Comparison of ENCODE assay signal across 10 cellular contexts in genomic region chr2:165902929-165903328, GRCh38. TPM values are rescaled to one million over a fixed set of nuclear protein-coding genes. Genes with fewer than 3 reads are reported as not detected.
DNase-seq lines count a peak whose midpoint lies in the region; ATAC-seq, FAIRE-seq and TF ChIP-seq lines count a peak whose summit lies in the region.
"Had no signal": no experiment of that assay in that cellular context is flagged by ENCODE, and none has a peak within 500 bp of the region (broad histone marks: within the 10 kb centered on the region; RNA-seq: fewer than 3 reads in every experiment).

No MANE protein-coding gene starts in this region.

- H3K4me1 Mint-ChIP-seq in activated naive CD4-positive, alpha-beta T cell treated with anti-CD3 and anti-CD28 coated beads, Interleukin-2, amount 10 ng/mL, durations not matched to agents 7 days and 5 days = peaks cover 11% of the 10 kb centered on the region
- peaks cover 9% of the 10 kb centered on the region for H3K4me1 Mint-ChIP-seq in activated T-cell treated with anti-CD3 and anti-CD28 coated beads, Interleukin-2, amount 50 U/mL, for 4 hours (ENCODE audit: low read depth)

- H3K36me3 ChIP-seq in subcutaneous abdominal adipose tissue (ENCODE audit: control insufficient read depth in 5 of 5, insufficient read depth in 5 of 5, low read length in 5 of 5) (peaks cover 10 to 22% (median 19%) of the 10 kb centered on the region in 5 donors), colonic mucosa (peaks cover 5% of the 10 kb centered on the region)

- H3K4me1 ChIP-seq in subcutaneous abdominal adipose tissue (ENCODE audit: control insufficient read depth in 5 of 5, insufficient read depth in 5 of 5, low read length in 5 of 5) = peaks cover 0 to 17% (median 12%) of the 10 kb centered on the region in 5 donors
- peaks cover 3% of the 10 kb centered on the region for H3K4me1 ChIP-seq in colonic mucosa
- H3K4me1 ChIP-seq: parathyroid adenoma had no signal

- TF ChIP-seq CTCF in coronary artery (IDR thresholded peaks at IDR 0.05) (no peak), colonic mucosa (IDR thresholded peaks at IDR 0.05) (no peak)

- no peaks in the 10 kb centered on the region for H3K27me3 Mint-ChIP-seq in activated naive CD4-positive, alpha-beta T cell treated with anti-CD3 and anti-CD28 coated beads, Interleukin-2, amount 10 ng/mL, durations not matched to agents 7 days and 5 days
- H3K27me3 Mint-ChIP-seq in activated T-cell treated with anti-CD3 and anti-CD28 coated beads, Interleukin-2, amount 50 U/mL, for 4 hours (ENCODE audit: low read depth) = no peaks in the 10 kb centered on the region

- peak; percentile 21 for DNase-seq in activated naive CD4-positive, alpha-beta T cell treated with anti-CD3 and anti-CD28 coated beads, Interleukin-2, amount 10 ng/mL, durations not matched to agents 7 days and 5 days
- DNase-seq in activated naive CD4-positive, alpha-beta T cell treated with anti-CD3 and anti-CD28 coated beads, Interleukin-2, amount 50 U/mL, for 16 hours = no peak
- DNase-seq in Kasumi-1 (lab: John Stamatoyannopoulos, UW) = peak; percentile 51 to 72
- no peak for DNase-seq in coronary artery (ENCODE audit: low spot score)
- DNase-seq in activated T-cell treated with anti-CD3 and anti-CD28 coated beads, Interleukin-2, amount 50 U/mL, for 4 hours = no peak
- DNase-seq in colonic mucosa = no peak
- DNase-seq in urothelium cell line (ENCODE audit: low spot score) = no peak

- no peak overlapping the region for H3K9ac ChIP-seq in subcutaneous abdominal adipose tissue (ENCODE audit: low read length in 5 of 5)
- no peak overlapping the region for H3K9ac ChIP-seq in colonic mucosa (ENCODE audit: low read depth in 2 of 2, low read length in 2 of 2)
- H3K9ac ChIP-seq: KMS-11, parathyroid adenoma had no signal

- peak overlapping the region; percentile 8 for H3K4me3 ChIP-seq in coronary artery
- H3K4me3 ChIP-seq in subcutaneous abdominal adipose tissue (ENCODE audit: low read depth in 1 of 5, low read length in 5 of 5) = peak overlapping the region; percentile 8 to 30 (median 15)
- H3K4me3 ChIP-seq in colonic mucosa = no peak overlapping the region

- no peaks in the 10 kb centered on the region for H3K27me3 ChIP-seq in subcutaneous abdominal adipose tissue (ENCODE audit: control insufficient read depth in 5 of 5, insufficient read depth in 4 of 5, low read length in 5 of 5)
- no peaks in the 10 kb centered on the region for H3K27me3 ChIP-seq in colonic mucosa

- CTCF ChIA-PET in activated naive CD4-positive, alpha-beta T cell treated with anti-CD3 and anti-CD28 coated beads, Interleukin-2, amount 10 ng/mL, durations not matched to agents 7 days and 5 days (lab: Charles Lee) = interaction anchor here (1.6 kb wide), 1 partner anchor 28 kb away, joined by 4 read pairs; no protein-coding TSS in a partner anchor

- no peaks in the 10 kb centered on the region for H3K9me3 Mint-ChIP-seq in activated naive CD4-positive, alpha-beta T cell treated with anti-CD3 and anti-CD28 coated beads, Interleukin-2, amount 10 ng/mL, durations not matched to agents 7 days and 5 days
- H3K9me3 Mint-ChIP-seq in activated T-cell treated with anti-CD3 and anti-CD28 coated beads, Interleukin-2, amount 50 U/mL, for 4 hours = no peaks in the 10 kb centered on the region

- peak overlapping the region; percentile 22 for H3K27ac Mint-ChIP-seq in activated naive CD4-positive, alpha-beta T cell treated with anti-CD3 and anti-CD28 coated beads, Interleukin-2, amount 10 ng/mL, durations not matched to agents 7 days and 5 days

- H3K36me3 Mint-ChIP-seq in activated naive CD4-positive, alpha-beta T cell treated with anti-CD3 and anti-CD28 coated beads, Interleukin-2, amount 10 ng/mL, durations not matched to agents 7 days and 5 days = peaks cover 34% of the 10 kb centered on the region
- peaks cover 51% of the 10 kb centered on the region for H3K36me3 Mint-ChIP-seq in activated T-cell treated with anti-CD3 and anti-CD28 coated beads, Interleukin-2, amount 50 U/mL, for 4 hours (ENCODE audit: insufficient read depth)

- intact Hi-C loops in colonic mucosa (cut with DNase I) = no loop called here

- H3K9me3 ChIP-seq in subcutaneous abdominal adipose tissue (ENCODE audit: control insufficient read depth in 5 of 5, low read length in 5 of 5) (no peaks in the 10 kb centered on the region), colonic mucosa (no peaks in the 10 kb centered on the region)

- H3K27ac ChIP-seq in coronary artery = no peak overlapping the region
- no peak overlapping the region for H3K27ac ChIP-seq in subcutaneous abdominal adipose tissue (ENCODE audit: low read depth, low read length)
- H3K27ac ChIP-seq in colonic mucosa = no peak overlapping the region
- H3K27ac ChIP-seq: KMS-11, parathyroid adenoma had no signal

- no peak overlapping the region for H3K4me3 Mint-ChIP-seq in activated naive CD4-positive, alpha-beta T cell treated with anti-CD3 and anti-CD28 coated beads, Interleukin-2, amount 10 ng/mL, durations not matched to agents 7 days and 5 days
- no peak overlapping the region for H3K4me3 Mint-ChIP-seq in activated T-cell treated with anti-CD3 and anti-CD28 coated beads, Interleukin-2, amount 50 U/mL, for 4 hours

- no peak for FAIRE-seq in urothelium cell line (lab: Jason Lieb, UNC)

- no peak for ATAC-seq in activated T-cell treated with anti-CD3 and anti-CD28 coated beads, Interleukin-2, amount 50 U/mL, for 4 hours

RNA-seq across cellular contexts. Expression of gene TTC21B, which starts 50.6 kb away (rescaled TPM):
- 10 to 100 TPM; 13.9 to 18.1 (median 16.3) TPM for total RNA-seq in activated T-cell treated with anti-CD3 and anti-CD28 coated beads, Interleukin-2, amount 50 U/mL, for 4 hours
- 10 to 100 TPM; 10.2 to 13.2 TPM for total RNA-seq in colonic mucosa

Comparison
In these comparisons a context has a peak if more than half of its experiments do, and no peak if none do; other contexts are left out.
1. DNase-seq: peak in activated naive CD4-positive, alpha-beta T cell treated with anti-CD3 and anti-CD28 coated beads, Interleukin-2, amount 10 ng/mL, durations not matched to agents 7 days and 5 days (single experiment) and Kasumi-1 (2 of 2); none in activated naive CD4-positive, alpha-beta T cell treated with anti-CD3 and anti-CD28 coated beads, Interleukin-2, amount 50 U/mL, for 16 hours (single experiment), coronary artery (single experiment), activated T-cell treated with anti-CD3 and anti-CD28 coated beads, Interleukin-2, amount 50 U/mL, for 4 hours (single experiment), colonic mucosa (single experiment) and urothelium cell line (single experiment).